ENCODE assay signal across 27 cellular contexts in genomic region chr5:114686345-114686744, GRCh38.
DNase-seq lines count a peak whose midpoint lies in the region; FAIRE-seq lines count a peak whose summit lies in the region.
"Had no signal": no experiment of that assay in that cellular context is flagged by ENCODE, and none has a peak within 500 bp of the region (broad histone marks: within the 10 kb centered on the region; RNA-seq: fewer than 3 reads in every experiment).

No MANE protein-coding gene starts in this region.

- no peaks in the 10 kb centered on the region for H3K36me3 ChIP-seq in CD8-positive, alpha-beta memory T cell (ENCODE audit: insufficient read depth, low read length)
- H3K36me3 ChIP-seq: BLaER1 treated with 17β-estradiol and CSF1 and Interleukin-3, amounts not matched to agents 10 nM and 100 nM had no signal

- no peaks in the 10 kb centered on the region for H3K27me3 Mint-ChIP-seq in CD8-positive, alpha-beta memory T cell
- H3K27me3 Mint-ChIP-seq: B cell; CD4-positive, alpha-beta T cell had no signal

- H3K9me3 Mint-ChIP-seq in CD8-positive, alpha-beta memory T cell, result peaks cover 0 to 6% (median 3%) of the 10 kb centered on the region in 5 donors

- H3K4me3 ChIP-seq in CD8-positive, alpha-beta memory T cell (ENCODE audit: low read length), result no peak overlapping the region
- H3K4me3 ChIP-seq: BLaER1 treated with 17β-estradiol and CSF1 and Interleukin-3, amounts not matched to agents 10 nM and 100 nM; GM12878 had no signal

- H3K27ac ChIP-seq in CD8-positive, alpha-beta memory T cell (ENCODE audit: low read depth, low read length), result no peak overlapping the region
- H3K27ac ChIP-seq: BLaER1 treated with 17β-estradiol and CSF1 and Interleukin-3, amounts not matched to agents 10 nM and 100 nM; C4-2B had no signal

- CTCF ChIA-PET in CD8-positive, alpha-beta memory T cell (lab: Charles Lee), result no interaction called here

- no peak overlapping the region for H3K4me3 Mint-ChIP-seq in CD8-positive, alpha-beta memory T cell
- H3K4me3 Mint-ChIP-seq: B cell; CD4-positive, alpha-beta T cell; CD8-positive, alpha-beta T cell had no signal

- in situ Hi-C loops in G401 (cut with HindIII; ENCODE audit: low sequenced_read_pairs), result no loop called here

- H3K4me1 ChIP-seq in CD8-positive, alpha-beta memory T cell (ENCODE audit: insufficient read depth, low read length), result no peaks in the 10 kb centered on the region
- H3K4me1 ChIP-seq: BLaER1 treated with 17β-estradiol and CSF1 and Interleukin-3, amounts not matched to agents 10 nM and 100 nM had no signal

- no peaks in the 10 kb centered on the region for H3K4me1 Mint-ChIP-seq in CD8-positive, alpha-beta memory T cell
- H3K4me1 Mint-ChIP-seq: B cell had no signal

- POLR2A ChIA-PET in CD8-positive, alpha-beta memory T cell (lab: Charles Lee), result no interaction called here

- no peak overlapping the region for H3K27ac Mint-ChIP-seq in CD8-positive, alpha-beta memory T cell
- H3K27ac Mint-ChIP-seq: B cell; CD4-positive, alpha-beta T cell; CD8-positive, alpha-beta T cell had no signal

- no peaks in the 10 kb centered on the region for H3K27me3 ChIP-seq in CD8-positive, alpha-beta memory T cell (ENCODE audit: insufficient read depth, low read length, poor library complexity, severe bottlenecking)
- H3K27me3 ChIP-seq: BLaER1 treated with 17β-estradiol and CSF1 and Interleukin-3, amounts not matched to agents 10 nM and 100 nM had no signal

- no peaks in the 10 kb centered on the region for H3K36me3 Mint-ChIP-seq in CD8-positive, alpha-beta memory T cell
- H3K36me3 Mint-ChIP-seq: CD8-positive, alpha-beta T cell had no signal

- H3K9me3 ChIP-seq in CD8-positive, alpha-beta memory T cell (ENCODE audit: low read length), result no peaks in the 10 kb centered on the region

- FAIRE-seq in GM19239 (lab: Jason Lieb, UNC), result no peak
- FAIRE-seq: A204.1, G401.6, GM12878, GM12892, GM18507 had no signal

- DNase-seq in Ammon's horn (ENCODE audit: low spot score) (peak; percentile 38), G401 (ENCODE audit: low spot score) (peak; percentile 84), NCI-H446 treated with DMSO at 0.1 percent for 48 hours (lab: John Stamatoyannopoulos, UW) (peak; percentile 74), cerebellum (ENCODE audit: low spot score) (peak; percentile 73), putamen (ENCODE audit: low spot score) (no peak), GM19239 (ENCODE audit: insufficient read length, low spot score) (no peak), medulla oblongata (ENCODE audit: extremely low spot score) (no peak)
- no peak for DNase-seq in CD8-positive, alpha-beta memory T cell
- DNase-seq: 8988T; ACHN; CD4-positive, alpha-beta T cell; CD8-positive, alpha-beta T cell; COR-L47; DMS153; DMS53; DMS79; DND-41; EL; GF-D8 had no signal

Comparison
In these comparisons a context has a peak if more than half of its experiments do, and no peak if none do; other contexts are left out.
1. DNase-seq: peak in Ammon's horn (single experiment), G401 (single experiment), NCI-H446 treated with DMSO at 0.1 percent for 48 hours (single experiment) and cerebellum (single experiment); none in CD8-positive, alpha-beta memory T cell (0 of 5), putamen (single experiment), GM19239 (single experiment) and medulla oblongata (single experiment).